Comparison of ENCODE assay signal across 8 cellular contexts in the genomic region with DNA sequence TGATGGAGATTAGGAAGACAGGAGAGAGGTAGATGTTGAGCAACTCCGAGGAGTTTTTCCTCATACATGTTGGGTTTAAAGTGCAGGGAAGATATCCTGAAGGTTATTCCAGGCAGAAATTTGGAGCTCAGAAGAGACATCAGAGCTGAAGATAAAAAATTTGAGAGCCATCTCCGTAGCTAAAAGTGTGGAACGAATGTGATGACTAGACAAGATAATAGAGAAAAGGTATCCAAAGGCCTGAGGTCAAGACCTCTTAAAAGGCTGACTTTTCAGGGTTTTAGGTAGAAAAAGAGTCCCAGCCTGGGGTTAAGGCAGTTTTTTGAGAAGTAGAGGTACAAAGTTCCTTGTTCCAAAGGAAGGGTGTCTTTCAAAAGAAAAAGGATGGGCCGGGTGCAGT.
"Had no signal": no experiment of that assay in that cellular context is flagged by ENCODE, and none has a peak within 500 bp of the region (broad histone marks: within the 10 kb centered on the region; RNA-seq: fewer than 3 reads in every experiment).

No MANE protein-coding gene starts in this region.

- H3K4me3 ChIP-seq: GM12878 had no signal

- ATAC-seq: GM12878 had no signal

- DNase-seq: GDM1, GF-D8 had no signal

- FAIRE-seq: G401.6, GM12878, GM12891, GM12892, GM18507, GM19239 had no signal
